ENCODE assay signal across 8 cellular contexts in the genomic region with DNA sequence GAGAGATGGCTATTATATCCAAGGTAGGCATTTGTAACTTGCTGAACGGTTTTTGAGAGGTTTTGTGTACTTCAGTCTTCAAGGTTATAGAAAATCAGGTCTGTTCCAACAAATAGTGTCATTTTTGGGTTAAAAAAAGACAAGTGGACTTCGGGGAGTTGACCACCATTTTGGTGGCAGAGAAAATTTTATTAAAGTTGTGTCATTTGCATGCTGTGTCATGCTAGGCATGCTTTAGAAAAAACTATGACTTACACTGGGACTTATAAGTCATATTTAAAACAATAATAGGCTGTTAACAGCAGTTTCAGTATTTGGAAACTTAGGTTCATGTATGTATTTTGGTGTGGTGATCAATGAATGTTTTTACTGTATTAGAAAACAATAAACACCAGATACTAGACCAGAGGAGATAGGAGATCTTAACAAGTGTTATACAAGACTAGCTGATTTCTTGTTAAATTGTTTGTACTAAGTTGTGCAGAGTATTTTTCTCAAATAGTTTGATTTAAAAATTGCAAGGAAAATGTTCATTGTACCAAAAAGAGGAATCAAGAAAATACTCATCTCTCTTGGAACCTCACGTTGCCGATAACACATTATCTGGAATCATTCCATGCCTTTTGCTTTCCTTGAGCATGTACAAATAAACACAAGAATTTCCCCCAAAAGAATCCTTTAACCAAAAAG. TPM values are rescaled to one million over a fixed set of nuclear protein-coding genes. Genes with fewer than 3 reads are reported as not detected.
A peak's percentile ranks its signal among the peaks of the same experiment; 100 is the strongest.
DNase-seq lines count a peak whose midpoint lies in the region; ATAC-seq, FAIRE-seq and TF ChIP-seq lines count a peak whose summit lies in the region.

No MANE protein-coding gene starts in this region.

- no peak for ATAC-seq in activated naive CD4-positive, alpha-beta T cell treated with anti-CD3 and anti-CD28 coated beads, Interleukin-2, amount 50 U/mL, for 72 hours
- no peak for ATAC-seq in thoracic aorta (ENCODE audit: insufficient number of reproducible peaks, low FRiP score, low read depth)
- ATAC-seq in HG03439 (IDR thresholded peaks at IDR 0.05; ENCODE audit: unreplicated experiment), result no peak

- intact Hi-C loops in kidney (cut with DNase I), result no loop called here

- no peaks in the 10 kb centered on the region for H3K27me3 ChIP-seq in thoracic aorta (replicated peaks; ENCODE audit: insufficient read depth)

- H3K4me1 ChIP-seq in kidney (ENCODE audit: control insufficient read depth in 1 of 2, insufficient read depth in 1 of 2, low read depth in 1 of 2, low read length in 2 of 2), result peaks cover 8 to 11% of the 10 kb centered on the region in 2 donors
- peaks cover 10 to 20% of the 10 kb centered on the region in 2 donors for H3K4me1 ChIP-seq in thoracic aorta (ENCODE audit: control insufficient read depth in 1 of 2, low read depth in 2 of 2)

- peak overlapping the region; percentile 76 to 83 for H3K4me3 ChIP-seq in kidney (ENCODE audit: low read length in 2 of 2)
- peak overlapping the region; percentile 78 for H3K4me3 ChIP-seq in thoracic aorta

- H3K27ac Mint-ChIP-seq in activated CD4-positive, alpha-beta T cell treated with anti-CD3 and anti-CD28 coated beads, Interleukin-2, amount 10 ng/mL, durations not matched to agents 7 days and 5 days, result peak overlapping the region; percentile 99
- H3K27ac Mint-ChIP-seq in activated naive CD4-positive, alpha-beta T cell treated with anti-CD3 and anti-CD28 coated beads, Interleukin-2, amount 50 U/mL, for 72 hours, result peak overlapping the region; percentile 93 to 97

- H3K9ac ChIP-seq in kidney (ENCODE audit: low read length in 2 of 2), result peak overlapping the region; percentile 54 to 70

- peak overlapping the region; percentile 98 for H3K4me3 Mint-ChIP-seq in activated CD4-positive, alpha-beta T cell treated with anti-CD3 and anti-CD28 coated beads, Interleukin-2, amount 10 ng/mL, durations not matched to agents 7 days and 5 days

- no peaks in the 10 kb centered on the region for H3K9me3 Mint-ChIP-seq in activated CD4-positive, alpha-beta T cell treated with anti-CD3 and anti-CD28 coated beads, Interleukin-2, amount 10 ng/mL, durations not matched to agents 7 days and 5 days
- no peaks in the 10 kb centered on the region for H3K9me3 Mint-ChIP-seq in activated naive CD4-positive, alpha-beta T cell treated with anti-CD3 and anti-CD28 coated beads, Interleukin-2, amount 50 U/mL, for 72 hours

- no peak for TF ChIP-seq CTCF in kidney (IDR thresholded peaks at IDR 0.05; ENCODE audit: borderline replicate concordance, extremely low read depth, insufficient read depth)
- no peak for TF ChIP-seq CTCF in thoracic aorta (IDR thresholded peaks at IDR 0.05)

- no peak for DNase-seq in activated CD4-positive, alpha-beta T cell treated with anti-CD3 and anti-CD28 coated beads, Interleukin-2, amount 10 ng/mL, durations not matched to agents 7 days and 5 days
- DNase-seq in activated CD4-positive, alpha-beta T cell treated with anti-CD3 and anti-CD28 coated beads, Interleukin-2, amount 50 U/mL, for 1 hour, result no peak
- no peak for DNase-seq in activated naive CD4-positive, alpha-beta T cell treated with anti-CD3 and anti-CD28 coated beads, Interleukin-2, amount 50 U/mL, for 72 hours (ENCODE audit: low spot score in 2 of 2)
- DNase-seq in kidney (no peak), thoracic aorta (ENCODE audit: low spot score) (no peak), DMS79 treated with DMSO at 0.1 percent for 48 hours (lab: John Stamatoyannopoulos, UW) (no peak)
- DNase-seq in activated CD8-positive, alpha-beta memory T cell treated with anti-CD3 and anti-CD28 coated beads, Interleukin-2, amount 50 U/mL, for 48 hours, result no peak

- H3K4me1 Mint-ChIP-seq in activated CD4-positive, alpha-beta T cell treated with anti-CD3 and anti-CD28 coated beads, Interleukin-2, amount 10 ng/mL, durations not matched to agents 7 days and 5 days, result peaks cover 62% of the 10 kb centered on the region

- POLR2A ChIA-PET in activated CD4-positive, alpha-beta T cell treated with anti-CD3 and anti-CD28 coated beads, Interleukin-2, amount 10 ng/mL, durations not matched to agents 7 days and 5 days (lab: Charles Lee), result no interaction called here

- peaks cover 55% of the 10 kb centered on the region for H3K36me3 Mint-ChIP-seq in activated CD4-positive, alpha-beta T cell treated with anti-CD3 and anti-CD28 coated beads, Interleukin-2, amount 10 ng/mL, durations not matched to agents 7 days and 5 days (ENCODE audit: low read depth)
- peaks cover 35 to 61% of the 10 kb centered on the region in 2 donors for H3K36me3 Mint-ChIP-seq in activated naive CD4-positive, alpha-beta T cell treated with anti-CD3 and anti-CD28 coated beads, Interleukin-2, amount 50 U/mL, for 72 hours

- no peaks in the 10 kb centered on the region for H3K27me3 Mint-ChIP-seq in activated CD4-positive, alpha-beta T cell treated with anti-CD3 and anti-CD28 coated beads, Interleukin-2, amount 10 ng/mL, durations not matched to agents 7 days and 5 days

- H3K9me3 ChIP-seq in kidney (ENCODE audit: control insufficient read depth in 1 of 2, low read length in 2 of 2) (no peaks in the 10 kb centered on the region), thoracic aorta (no peaks in the 10 kb centered on the region)

- no peak for FAIRE-seq in kidney (lab: Jason Lieb, UNC)

- no peak overlapping the region for H3K27ac ChIP-seq in kidney (ENCODE audit: low read depth in 2 of 2, low read length in 2 of 2)
- H3K27ac ChIP-seq in thoracic aorta, result no peak overlapping the region

- peaks cover 21 to 34% of the 10 kb centered on the region in 2 donors for H3K36me3 ChIP-seq in kidney (ENCODE audit: control insufficient read depth in 1 of 2, insufficient read depth in 2 of 2, low read length in 2 of 2)
- H3K36me3 ChIP-seq in thoracic aorta, result peaks cover 36% of the 10 kb centered on the region

- CTCF ChIA-PET in activated CD4-positive, alpha-beta T cell treated with anti-CD3 and anti-CD28 coated beads, Interleukin-2, amount 10 ng/mL, durations not matched to agents 7 days and 5 days (lab: Charles Lee), result interaction anchor here (1.6 kb wide), 1 partner anchor 47 kb away, joined by 4 read pairs; no protein-coding TSS in a partner anchor

RNA-seq across cellular contexts. Expression of gene RAN, which starts 1.4 kb away (rescaled TPM):
- 1,000 to 10,000 TPM; 1,033 to 1,124 TPM for total RNA-seq in activated CD4-positive, alpha-beta T cell treated with anti-CD3 and anti-CD28 coated beads, Interleukin-2, amount 10 ng/mL, durations not matched to agents 7 days and 5 days
- 1,000 to 10,000 TPM; 1,428 to 1,822 TPM for total RNA-seq in activated naive CD4-positive, alpha-beta T cell treated with anti-CD3 and anti-CD28 coated beads, Interleukin-2, amount 50 U/mL, for 72 hours
- total RNA-seq in kidney (369 TPM), thoracic aorta (100 to 1,000 TPM; 120 to 168 TPM)
- 422 TPM for polyA plus RNA-seq in kidney (ENCODE audit: insufficient read depth, low read depth, low replicate concordance)

RNA-seq across cellular contexts. Expression of gene STX2, which starts 34.2 kb away (rescaled TPM):
- 10 to 100 TPM; 23.2 to 25.5 TPM for total RNA-seq in activated CD4-positive, alpha-beta T cell treated with anti-CD3 and anti-CD28 coated beads, Interleukin-2, amount 10 ng/mL, durations not matched to agents 7 days and 5 days
- 10 to 100 TPM; 14.4 to 16.6 TPM for total RNA-seq in activated naive CD4-positive, alpha-beta T cell treated with anti-CD3 and anti-CD28 coated beads, Interleukin-2, amount 50 U/mL, for 72 hours
- total RNA-seq in kidney, result 20.4 TPM
- polyA plus RNA-seq in kidney (ENCODE audit: insufficient read depth, low read depth, low replicate concordance), result 10.1 TPM
- 10 to 100 TPM; 27.3 to 27.9 TPM for total RNA-seq in thoracic aorta
